ENCODE assay signal across 9 cellular contexts in genomic region chr1:51514733-51515132, GRCh38. TPM values are rescaled to one million over a fixed set of nuclear protein-coding genes. Genes with fewer than 3 reads are reported as not detected.
A peak's percentile ranks its signal among the peaks of the same experiment; 100 is the strongest.
DNase-seq lines count a peak whose midpoint lies in the region; ATAC-seq and TF ChIP-seq lines count a peak whose summit lies in the region.
"Had no signal": no experiment of that assay in that cellular context is flagged by ENCODE, and none has a peak within 500 bp of the region (broad histone marks: within the 10 kb centered on the region; RNA-seq: fewer than 3 reads in every experiment).

No MANE protein-coding gene starts in this region.

- H3K27ac ChIP-seq in effector memory CD4-positive, alpha-beta T cell (ENCODE audit: insufficient read depth, low read length, poor library complexity, severe bottlenecking), result peak overlapping the region; percentile 49
- peak overlapping the region; percentile 56 to 95 (median 92) for H3K27ac ChIP-seq in sigmoid colon

- DNase-seq in GM03348 (ENCODE audit: low spot score), result peak; percentile 24
- DNase-seq in NCI-H69 (lab: John Stamatoyannopoulos, UW), result peak; percentile 26
- DNase-seq in effector memory CD4-positive, alpha-beta T cell, result no peak
- DNase-seq in sigmoid colon, result no peak
- DNase-seq in activated gamma-delta T cell treated with Interleukin-2 at 50 U/mL for 16 hours, result no peak
- DNase-seq in WTC11 (ENCODE audit: low spot score), result no peak
- DNase-seq in NCI-H526 treated with DMSO at 0.1 percent for 48 hours (lab: John Stamatoyannopoulos, UW), result no peak
- DNase-seq: NCI-H345 had no signal

- H3K9me3 ChIP-seq in effector memory CD4-positive, alpha-beta T cell (ENCODE audit: control insufficient read depth, low read length), result no peaks in the 10 kb centered on the region
- no peaks in the 10 kb centered on the region for H3K9me3 ChIP-seq in sigmoid colon

- peaks cover 4% of the 10 kb centered on the region for H3K36me3 ChIP-seq in effector memory CD4-positive, alpha-beta T cell (ENCODE audit: control insufficient read depth, insufficient read depth, low read length)
- H3K36me3 ChIP-seq in sigmoid colon, result no peaks in the 10 kb centered on the region

- peaks cover 22% of the 10 kb centered on the region for H3K4me1 ChIP-seq in effector memory CD4-positive, alpha-beta T cell (ENCODE audit: control insufficient read depth, insufficient read depth, low read length, poor library complexity, severe bottlenecking)
- peaks cover 3 to 78% (median 53%) of the 10 kb centered on the region in 4 donors for H3K4me1 ChIP-seq in sigmoid colon

- TF ChIP-seq POLR2A in sigmoid colon (IDR thresholded peaks at IDR 0.05), result no peak

- ATAC-seq in HG03439 (IDR thresholded peaks at IDR 0.05; ENCODE audit: unreplicated experiment), result no peak
- no peak for ATAC-seq in WTC11

- CTCF ChIA-PET in WTC11 (lab: Charles Lee), result no interaction called here

- H3K4me3 ChIP-seq in effector memory CD4-positive, alpha-beta T cell (ENCODE audit: insufficient read depth, low read depth, low read length, poor library complexity, severe bottlenecking), result peak overlapping the region; percentile 22
- H3K4me3 ChIP-seq in sigmoid colon, result peak overlapping the region in 3 of 4 donors; percentile 8 to 26 (median 17)

- no peaks in the 10 kb centered on the region for H3K27me3 ChIP-seq in effector memory CD4-positive, alpha-beta T cell (replicated peaks; ENCODE audit: control insufficient read depth, insufficient read depth, low read length, poor library complexity, severe bottlenecking)
- H3K27me3 ChIP-seq in sigmoid colon, result no peaks in the 10 kb centered on the region

- POLR2A ChIA-PET in WTC11 (lab: Charles Lee), result no interaction called here

- WGBS in sigmoid colon, 2 donors, result 29 to 30% methylated on average over 2 of the region's 2 CpGs

- TF ChIP-seq EP300 in sigmoid colon (IDR thresholded peaks at IDR 0.05), result no peak

- peaks cover 36% of the 10 kb centered on the region for H3K4me1 Mint-ChIP-seq in WTC11

- H3K9me3 Mint-ChIP-seq in WTC11, result no peaks in the 10 kb centered on the region

- intact Hi-C loops in sigmoid colon (cut with DNase I), result loop anchor here (5.0 to 10.0 kb wide), 4 partner anchors 92 to 540 kb away; partner anchors contain the start of genes CDKN2C, OSBPL9 and RNF11

- H3K27ac Mint-ChIP-seq in WTC11, result no peak overlapping the region

- no peak for TF ChIP-seq CTCF in sigmoid colon (IDR thresholded peaks at IDR 0.05)
- TF ChIP-seq CTCF in WTC11 (IDR thresholded peaks at IDR 0.05), result no peak

- H3K27me3 Mint-ChIP-seq in WTC11 (ENCODE audit: low read depth), result no peaks in the 10 kb centered on the region

- H3K4me3 Mint-ChIP-seq in WTC11, result no peak overlapping the region

- H3K36me3 Mint-ChIP-seq in WTC11, result no peaks in the 10 kb centered on the region

TF ChIP-seq in WTC11, 78 proteins besides CTCF, POLR2A, EP300 and RAD21:
- no peak for TF ChIP-seq CDX4 (CRISPR knock-in tag; IDR thresholded peaks at IDR 0.05; ENCODE audit: borderline replicate concordance)

RNA-seq across cellular contexts. Expression of gene EPS15, which starts 4.3 kb away (rescaled TPM):
- 100 to 1,000 TPM in 3 of 4 donors, 10 to 100 TPM in 1; 72.4 to 131 (median 103) TPM for total RNA-seq in sigmoid colon
- polyA plus RNA-seq in sigmoid colon, result 10 to 100 TPM; 16.4 to 19.2 (median 18.6) TPM
- 37.1 to 41.7 TPM (median 39.3 TPM) in 3 replicates for total RNA-seq in WTC11 (2021)

Comparison
In these comparisons a context has a peak if more than half of its experiments do, and no peak if none do; other contexts are left out.
1. DNase-seq: peak in GM03348 (single experiment) and NCI-H69 (single experiment); none in effector memory CD4-positive, alpha-beta T cell (0 of 3), sigmoid colon (single experiment), activated gamma-delta T cell treated with Interleukin-2 at 50 U/mL for 16 hours (single experiment), WTC11 (single experiment) and NCI-H526 treated with DMSO at 0.1 percent for 48 hours (single experiment).